1 cellular context compared by ENCODE assay signal in the genomic region with DNA sequence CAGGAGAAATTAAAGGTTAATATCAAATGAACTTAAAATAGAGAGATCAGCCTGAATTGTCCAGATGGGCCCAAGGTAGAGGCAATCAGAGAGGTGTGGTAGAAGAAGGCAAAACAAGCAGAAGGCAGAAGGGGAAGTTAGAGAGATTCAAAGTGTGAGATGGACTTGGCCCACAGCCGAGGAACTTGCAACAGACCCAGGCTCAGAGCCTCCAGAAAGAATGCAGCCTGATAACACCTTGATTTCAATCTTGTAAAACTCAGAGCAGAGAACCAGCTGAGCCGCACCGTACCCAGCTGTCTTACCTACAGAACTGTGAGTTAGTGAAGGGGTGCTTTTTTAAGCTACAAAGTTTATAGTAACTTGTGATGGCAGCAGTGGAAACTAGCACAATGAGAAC.
TF ChIP-seq lines count a peak whose summit lies in the region.

No MANE protein-coding gene starts in this region.

TF ChIP-seq in IMR-90, 13 proteins besides CTCF, POLR2A, EP300 and RAD21 (continued from another document):
- TF ChIP-seq, protein P1, sequence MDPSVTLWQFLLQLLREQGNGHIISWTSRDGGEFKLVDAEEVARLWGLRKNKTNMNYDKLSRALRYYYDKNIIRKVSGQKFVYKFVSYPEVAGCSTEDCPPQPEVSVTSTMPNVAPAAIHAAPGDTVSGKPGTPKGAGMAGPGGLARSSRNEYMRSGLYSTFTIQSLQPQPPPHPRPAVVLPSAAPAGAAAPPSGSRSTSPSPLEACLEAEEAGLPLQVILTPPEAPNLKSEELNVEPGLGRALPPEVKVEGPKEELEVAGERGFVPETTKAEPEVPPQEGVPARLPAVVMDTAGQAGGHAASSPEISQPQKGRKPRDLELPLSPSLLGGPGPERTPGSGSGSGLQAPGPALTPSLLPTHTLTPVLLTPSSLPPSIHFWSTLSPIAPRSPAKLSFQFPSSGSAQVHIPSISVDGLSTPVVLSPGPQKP (IDR thresholded peaks at IDR 0.05; ENCODE audit: borderline replicate concordance, low read depth, low read length), result no peak
- TF ChIP-seq MAZ (IDR thresholded peaks at IDR 0.05; ENCODE audit: borderline replicate concordance, low read depth, low read length) (no peak), NFE2L2 (IDR thresholded peaks at IDR 0.05; ENCODE audit: low read depth, low read length) (no peak), RFX5 (IDR thresholded peaks at IDR 0.05; ENCODE audit: low read depth, low read length) (no peak)
